In the genomic region with DNA sequence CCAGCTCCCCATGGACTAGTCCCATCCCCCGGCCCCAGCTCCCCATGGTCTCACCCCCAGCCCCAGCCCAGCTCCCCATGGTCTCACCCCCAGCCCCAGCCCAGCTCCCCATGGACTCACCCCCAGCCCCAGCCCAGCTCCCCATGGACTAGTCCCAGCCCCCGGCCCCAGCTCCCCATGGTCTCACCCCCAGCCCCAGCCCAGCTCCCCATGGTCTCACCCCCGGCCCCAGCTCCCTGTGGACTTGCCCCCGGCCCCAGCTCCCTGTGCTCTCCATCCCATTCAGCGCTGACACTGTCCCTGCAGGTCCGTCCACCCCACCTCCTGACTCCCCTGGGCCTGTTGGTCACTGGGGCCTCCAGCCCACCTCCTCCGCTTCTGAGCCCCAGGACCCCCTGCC, we compare ENCODE assay signal across 16 cellular contexts. TPM values are rescaled to one million over a fixed set of nuclear protein-coding genes. Genes with fewer than 3 reads are reported as not detected.
DNase-seq lines count a peak whose midpoint lies in the region; ATAC-seq and TF ChIP-seq lines count a peak whose summit lies in the region.
"Not testable (repeated sequence)": the region's sequence is repeated elsewhere in the genome, so short reads cannot be mapped to it uniquely, and the experiment has no call there.
"Had no signal": no experiment of that assay in that cellular context is flagged by ENCODE, and none has a peak within 500 bp of the region (broad histone marks: within the 10 kb centered on the region; RNA-seq: fewer than 3 reads in every experiment).

No MANE protein-coding gene starts in this region.

- not testable (repeated sequence) for TF ChIP-seq POLR2A in ovary (IDR thresholded peaks at IDR 0.05); sigmoid colon (IDR thresholded peaks at IDR 0.05)

- H3K4me1 ChIP-seq in RWPE2 (ENCODE audit: insufficient read depth, poor library complexity, severe bottlenecking); ovary (ENCODE audit: insufficient read depth); sigmoid colon; aorta (ENCODE audit: control insufficient read depth in 1 of 2, insufficient read depth in 2 of 2, low read length in 2 of 2): not testable (repeated sequence)

- not testable (repeated sequence) for H3K36me3 ChIP-seq in RWPE2 (ENCODE audit: low read depth); ovary; sigmoid colon; aorta (ENCODE audit: control insufficient read depth in 1 of 2, insufficient read depth in 2 of 2, low read length in 1 of 2)

- H3K27ac Mint-ChIP-seq in glutamatergic neuron (ENCODE audit: unreplicated experiment): not testable (repeated sequence)

- TF ChIP-seq EP300 in ovary (IDR thresholded peaks at IDR 0.05); sigmoid colon (IDR thresholded peaks at IDR 0.05): not testable (repeated sequence)

- ATAC-seq in RWPE2 (ENCODE audit: low read depth); left ventricle myocardium superior: not testable (repeated sequence)
- peak; percentile 24 for ATAC-seq in aorta (ENCODE audit: low FRiP score)

- not testable (repeated sequence) for H3K27ac ChIP-seq in RWPE2 (ENCODE audit: poor library complexity, severe bottlenecking); ovary; sigmoid colon; aorta (ENCODE audit: low read depth in 1 of 2, low read length in 2 of 2)

- intact Hi-C loops in left ventricle myocardium superior (cut with micrococcal nuclease); ovary (cut with DNase I); sigmoid colon (cut with DNase I); aorta (cut with DNase I): not testable (repeated sequence)

- not testable (repeated sequence) for H3K4me3 ChIP-seq in RWPE2 (ENCODE audit: severe bottlenecking); ovary; sigmoid colon; aorta (ENCODE audit: low read length in 2 of 2)

- H3K9me3 Mint-ChIP-seq in glutamatergic neuron (ENCODE audit: unreplicated experiment): not testable (repeated sequence)

- not testable (repeated sequence) for H3K4me1 Mint-ChIP-seq in glutamatergic neuron (ENCODE audit: low read depth, unreplicated experiment)

- not testable (repeated sequence) for H3K9me3 ChIP-seq in RWPE2 (ENCODE audit: severe bottlenecking); ovary; sigmoid colon; aorta (ENCODE audit: control insufficient read depth, low read length)

- H3K27me3 Mint-ChIP-seq in glutamatergic neuron (ENCODE audit: unreplicated experiment): peaks cover 11% of the 10 kb centered on the region

- H3K36me3 Mint-ChIP-seq in glutamatergic neuron (ENCODE audit: unreplicated experiment): not testable (repeated sequence)

- not testable (repeated sequence) for H3K4me3 Mint-ChIP-seq in glutamatergic neuron (ENCODE audit: unreplicated experiment)

- WGBS in ovary, 3 donors: 72 to 100% methylated on average over 1 to 7 of the region's 7 CpGs; no CpG with 5 or more reads in 1 of the 3 donors
- 78 to 86% methylated on average over 7 of the region's 7 CpGs for WGBS in sigmoid colon, 2 donors
- 81 to 87% methylated on average over 6 to 7 of the region's 7 CpGs for WGBS in aorta, 2 donors

- H3K27me3 ChIP-seq in RWPE2 (ENCODE audit: insufficient read depth, poor library complexity, severe bottlenecking); ovary; sigmoid colon; aorta (ENCODE audit: control insufficient read depth in 1 of 2, insufficient read depth in 2 of 2, low read length in 1 of 2): not testable (repeated sequence)

- TF ChIP-seq CTCF in RWPE2 (IDR thresholded peaks at IDR 0.05; ENCODE audit: poor library complexity, severe bottlenecking); glutamatergic neuron (IDR thresholded peaks at IDR 0.05; ENCODE audit: partially characterized antibody, unreplicated experiment); ovary (IDR thresholded peaks at IDR 0.05); sigmoid colon (IDR thresholded peaks at IDR 0.05): not testable (repeated sequence)

- DNase-seq in RWPE2 (ENCODE audit: low spot score): peak; percentile 66
- peak; percentile 0 for DNase-seq in activated gamma-delta T cell treated with Interleukin-2 at 50 U/mL for 16 hours
- DNase-seq in glutamatergic neuron: peak; percentile 14
- peak; percentile 12 for DNase-seq in left ventricle myocardium superior
- DNase-seq in ovary: peak in 3 of 5 donors; percentile 5 to 31 (median 20)
- peak; percentile 39 for DNase-seq in sigmoid colon
- DNase-seq in aorta: not testable (repeated sequence)

RNA-seq across cellular contexts. Expression of a gene that starts 1.3 kb away (rescaled TPM):
- total RNA-seq in glutamatergic neuron (ENCODE audit: unreplicated experiment) (not detected), left ventricle myocardium superior (7.3 TPM), ovary (1 to 10 TPM in 4 of 7 donors, not detected in 3; 1.4 to 7.4 (median 4.4) TPM), sigmoid colon (100 to 1,000 TPM in 1 of 4 donors, 10 to 100 TPM in 3; 12.2 to 182 (median 17.6) TPM), aorta (10 to 100 TPM; 17.0 to 51.0 TPM)
- polyA plus RNA-seq in ovary (10 to 100 TPM in 1 of 2 donors, 1 to 10 TPM in 1; 1.0 to 17.3 TPM), sigmoid colon (10 to 100 TPM in 2 of 3 donors, 1 to 10 TPM in 1; 7.9 to 27.6 (median 11.0) TPM), aorta (10 to 100 TPM in 1 of 2 donors, 1 to 10 TPM in 1; 4.9 to 10.8 TPM)
- total RNA-seq: CD4-positive, alpha-beta memory T cell; CD4-positive, CD25-positive, alpha-beta regulatory T cell; CD8-positive, alpha-beta memory T cell; Daoy; G401; GM12878 had no signal
- polyA plus RNA-seq: AG04450; CD14-positive monocyte; CD4-positive, alpha-beta memory T cell; CD4-positive, CD25-positive, alpha-beta regulatory T cell; CD8-positive, alpha-beta memory T cell; GM12878 had no signal

RNA-seq across cellular contexts. Expression of a gene that starts 6.2 kb away (rescaled TPM):
- total RNA-seq in glutamatergic neuron (ENCODE audit: unreplicated experiment) (not detected), left ventricle myocardium superior (not detected), ovary (1 to 10 TPM in 1 of 7 donors, under 1 TPM in 1, not detected in 5; 0.22 to 1.3 TPM), sigmoid colon (1 to 10 TPM in 1 of 4 donors, not detected in 3; 1.4 TPM), aorta (under 1 TPM in 1 of 2 donors, not detected in 1; 0.81 TPM)
- polyA plus RNA-seq in ovary (under 1 TPM in 1 of 2 donors, not detected in 1; 0.08 TPM), sigmoid colon (10 to 100 TPM; 21.5 to 73.9 (median 59.9) TPM), aorta (1 to 10 TPM in 1 of 2 donors, not detected in 1; 4.6 TPM)
- total RNA-seq: A673; CD4-positive, alpha-beta memory T cell; CD4-positive, CD25-positive, alpha-beta regulatory T cell; CD8-positive, alpha-beta memory T cell; G401; GM12878 had no signal
- polyA plus RNA-seq: AG04450; CD14-positive monocyte; CD4-positive, alpha-beta memory T cell; CD4-positive, CD25-positive, alpha-beta regulatory T cell; CD8-positive, alpha-beta memory T cell; GM12878 had no signal

RNA-seq across cellular contexts. Expression of a gene that starts 9.2 kb away (rescaled TPM):
- total RNA-seq in glutamatergic neuron (ENCODE audit: unreplicated experiment) (not detected), left ventricle myocardium superior (4.3 TPM), ovary (10 to 100 TPM in 1 of 7 donors, 1 to 10 TPM in 3, under 1 TPM in 1, not detected in 2; 0.83 to 12.5 (median 8.3) TPM), sigmoid colon (100 to 1,000 TPM in 1 of 4 donors, 10 to 100 TPM in 3; 10.2 to 118 (median 17.3) TPM), aorta (10 to 100 TPM; 12.2 to 38.0 TPM)
- polyA plus RNA-seq in ovary (10 to 100 TPM in 1 of 2 donors, 1 to 10 TPM in 1; 3.1 to 16.2 TPM), sigmoid colon (10 to 100 TPM in 1 of 3 donors, 1 to 10 TPM in 2; 5.1 to 25.2 (median 8.9) TPM), aorta (1 to 10 TPM; 3.0 to 3.8 TPM)
- total RNA-seq: CD4-positive, alpha-beta memory T cell; CD4-positive, CD25-positive, alpha-beta regulatory T cell; CD8-positive, alpha-beta memory T cell; Daoy; G401; GM12878 had no signal
- polyA plus RNA-seq: AG04450; CD14-positive monocyte; CD4-positive, alpha-beta memory T cell; CD4-positive, CD25-positive, alpha-beta regulatory T cell; CD8-positive, alpha-beta memory T cell had no signal

RNA-seq across cellular contexts. Expression of a gene that starts 24.6 kb away (rescaled TPM):
- not detected for total RNA-seq in glutamatergic neuron (ENCODE audit: unreplicated experiment)
- 0.50 TPM for total RNA-seq in left ventricle myocardium superior
- total RNA-seq in ovary: under 1 TPM in 3 of 7 donors, not detected in 4; 0.23 to 0.69 (median 0.65) TPM
- polyA plus RNA-seq in ovary: under 1 TPM in 1 of 2 donors, not detected in 1; 0.56 TPM
- total RNA-seq in sigmoid colon: 1 to 10 TPM in 1 of 4 donors, not detected in 3; 5.3 TPM
- 1 to 10 TPM in 1 of 3 donors, under 1 TPM in 1, not detected in 1; 0.71 to 1.2 TPM for polyA plus RNA-seq in sigmoid colon
- total RNA-seq in aorta: not detected
- under 1 TPM in 1 of 2 donors, not detected in 1; 0.38 TPM for polyA plus RNA-seq in aorta
- total RNA-seq: CD4-positive, alpha-beta memory T cell; CD4-positive, CD25-positive, alpha-beta regulatory T cell; CD8-positive, alpha-beta memory T cell; Daoy; G401; GM12878 had no signal
- polyA plus RNA-seq: AG04450; CD14-positive monocyte; CD4-positive, alpha-beta memory T cell; CD4-positive, CD25-positive, alpha-beta regulatory T cell; CD8-positive, alpha-beta memory T cell; GM12878 had no signal
